In genomic region chr15:67835349-67836133, GRCh38 we compare ENCODE assay signal across 1 cellular context.
TF ChIP-seq lines count a peak whose summit lies in the region.

No MANE protein-coding gene starts in this region.

TF ChIP-seq in WTC11, 78 proteins besides CTCF, POLR2A, EP300 and RAD21 (continued from another document):
- TF ChIP-seq AFF4 (CRISPR knock-in tag; IDR thresholded peaks at IDR 0.05; ENCODE audit: borderline replicate concordance) (no peak), ZMAT4 (CRISPR knock-in tag; IDR thresholded peaks at IDR 0.05) (no peak), ESRRA (CRISPR knock-in tag; IDR thresholded peaks at IDR 0.05; ENCODE audit: borderline replicate concordance) (no peak), ZNF232 (CRISPR knock-in tag; IDR thresholded peaks at IDR 0.05) (no peak), ZNF121 (CRISPR knock-in tag; IDR thresholded peaks at IDR 0.05) (peak; percentile 80), GRHL2 (CRISPR knock-in tag; IDR thresholded peaks at IDR 0.05; ENCODE audit: insufficient replicate concordance, severe bottlenecking) (no peak), FOXP1 (CRISPR knock-in tag; IDR thresholded peaks at IDR 0.05; ENCODE audit: borderline replicate concordance) (no peak), NR1H2 (CRISPR knock-in tag; IDR thresholded peaks at IDR 0.05) (no peak), EMX1 (CRISPR knock-in tag; IDR thresholded peaks at IDR 0.05) (no peak), RORB (CRISPR knock-in tag; IDR thresholded peaks at IDR 0.05) (no peak), ZNF317 (CRISPR knock-in tag; IDR thresholded peaks at IDR 0.05; ENCODE audit: borderline replicate concordance, low read depth) (no peak), ATF3 (CRISPR knock-in tag; conservative IDR thresholded peaks at IDR 0.05) (no peak), ARID4B (CRISPR knock-in tag; IDR thresholded peaks at IDR 0.05; ENCODE audit: borderline replicate concordance) (no peak), TEAD4 (CRISPR knock-in tag; IDR thresholded peaks at IDR 0.05) (no peak), TP53 (CRISPR knock-in tag; IDR thresholded peaks at IDR 0.05) (no peak), AR (CRISPR knock-in tag; IDR thresholded peaks at IDR 0.05) (no peak), SMAD3 (CRISPR knock-in tag; IDR thresholded peaks at IDR 0.05; ENCODE audit: borderline replicate concordance) (no peak), ERG (CRISPR knock-in tag; IDR thresholded peaks at IDR 0.05) (no peak), MAX (CRISPR knock-in tag; IDR thresholded peaks at IDR 0.05) (no peak), MYBL2 (CRISPR knock-in tag; IDR thresholded peaks at IDR 0.05) (peak; percentile 55; the same call in 1 of the 2 replicates)
TF ChIP-seq in WTC11: peak in this region for 5.
